In genomic region chr2:3569656-3570055, GRCh38 we compare ENCODE assay signal across 6 cellular contexts. TPM values are rescaled to one million over a fixed set of nuclear protein-coding genes. Genes with fewer than 3 reads are reported as not detected.
"Had no signal": no experiment of that assay in that cellular context is flagged by ENCODE, and none has a peak within 500 bp of the region (broad histone marks: within the 10 kb centered on the region; RNA-seq: fewer than 3 reads in every experiment).

No MANE protein-coding gene starts in this region.

RNA-seq across cellular contexts. Expression of gene COLEC11, which starts 25.3 kb away (rescaled TPM):
- total RNA-seq: kidney epithelial cell, mammary epithelial cell, mononuclear cell, myocyte had no signal
- polyA plus RNA-seq: immature natural killer cell, keratinocyte, mammary epithelial cell had no signal
